ENCODE assay signal across 1 cellular context in the genomic region with DNA sequence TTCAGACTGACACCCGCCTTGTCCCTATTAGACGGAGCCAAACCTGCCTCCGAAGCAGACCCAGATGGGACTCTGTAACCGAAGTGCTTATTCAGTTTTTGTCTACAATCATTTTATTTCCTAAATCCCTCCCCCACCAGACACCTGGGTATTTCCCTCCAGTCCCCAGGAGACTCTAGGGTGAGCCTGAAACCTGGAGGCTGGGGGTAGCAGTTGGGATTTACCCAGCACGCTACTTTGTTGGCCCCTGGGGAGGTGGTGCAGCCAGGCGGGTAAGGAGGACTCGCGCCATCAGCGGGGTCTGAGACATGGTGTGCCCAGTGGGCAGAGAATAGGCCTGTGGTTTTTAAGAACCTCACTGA.
TF ChIP-seq lines count a peak whose summit lies in the region.

No MANE protein-coding gene starts in this region.

TF ChIP-seq in HEK293, 187 proteins besides CTCF, POLR2A, EP300 and RAD21:
- TF ChIP-seq BCL11A (tag by site-specific recombination; IDR thresholded peaks at IDR 0.05; ENCODE audit: low read depth) (no peak), ELK4 (IDR thresholded peaks at IDR 0.05; ENCODE audit: borderline replicate concordance, low read depth, low read length) (no peak), ZBTB11 (tag by site-specific recombination; conservative IDR thresholded peaks at IDR 0.05; ENCODE audit: low read depth) (no peak), ZNF623 (tag by site-specific recombination; IDR thresholded peaks at IDR 0.05) (no peak)
- TF ChIP-seq, protein P1, sequence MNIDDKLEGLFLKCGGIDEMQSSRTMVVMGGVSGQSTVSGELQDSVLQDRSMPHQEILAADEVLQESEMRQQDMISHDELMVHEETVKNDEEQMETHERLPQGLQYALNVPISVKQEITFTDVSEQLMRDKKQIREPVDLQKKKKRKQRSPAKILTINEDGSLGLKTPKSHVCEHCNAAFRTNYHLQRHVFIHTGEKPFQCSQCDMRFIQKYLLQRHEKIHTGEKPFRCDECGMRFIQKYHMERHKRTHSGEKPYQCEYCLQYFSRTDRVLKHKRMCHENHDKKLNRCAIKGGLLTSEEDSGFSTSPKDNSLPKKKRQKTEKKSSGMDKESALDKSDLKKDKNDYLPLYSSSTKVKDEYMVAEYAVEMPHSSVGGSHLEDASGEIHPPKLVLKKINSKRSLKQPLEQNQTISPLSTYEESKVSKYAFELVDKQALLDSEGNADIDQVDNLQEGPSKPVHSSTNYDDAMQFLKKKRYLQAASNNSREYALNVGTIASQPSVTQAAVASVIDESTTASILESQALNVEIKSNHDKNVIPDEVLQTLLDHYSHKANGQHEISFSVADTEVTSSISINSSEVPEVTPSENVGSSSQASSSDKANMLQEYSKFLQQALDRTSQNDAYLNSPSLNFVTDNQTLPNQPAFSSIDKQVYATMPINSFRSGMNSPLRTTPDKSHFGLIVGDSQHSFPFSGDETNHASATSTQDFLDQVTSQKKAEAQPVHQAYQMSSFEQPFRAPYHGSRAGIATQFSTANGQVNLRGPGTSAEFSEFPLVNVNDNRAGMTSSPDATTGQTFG (tag by site-specific recombination; IDR thresholded peaks at IDR 0.05; ENCODE audit: borderline replicate concordance), result no peak
